16 cellular contexts compared by ENCODE assay signal in genomic region chr2:218857371-218858137, GRCh38. TPM values are rescaled to one million over a fixed set of nuclear protein-coding genes. Genes with fewer than 3 reads are reported as not detected.
A peak's percentile ranks its signal among the peaks of the same experiment; 100 is the strongest.
DNase-seq lines count a peak whose midpoint lies in the region; ATAC-seq and TF ChIP-seq lines count a peak whose summit lies in the region.
"Had no signal": no experiment of that assay in that cellular context is flagged by ENCODE, and none has a peak within 500 bp of the region (broad histone marks: within the 10 kb centered on the region; RNA-seq: fewer than 3 reads in every experiment).

No MANE protein-coding gene starts in this region.

- no peak overlapping the region for H2BK120ac ChIP-seq in H9 (ENCODE audit: low read depth, low read length, poor library complexity, severe bottlenecking)

- H3K4me3 Mint-ChIP-seq in neural crest cell = peak overlapping the region; percentile 64
- peak overlapping the region in 1 of 2 experiments; percentile 85; a peak in 2 of 5 replicates for H3K4me3 Mint-ChIP-seq in H9

- no peak overlapping the region for H4K8ac ChIP-seq in H9 (replicated peaks; ENCODE audit: insufficient read length, low read depth, low read length)

- H3K18ac ChIP-seq in H9 (ENCODE audit: insufficient read length, low read depth, low read length) = no peak overlapping the region

- H3K4me1 ChIP-seq in A673 (ENCODE audit: insufficient read depth, low read length, poor library complexity, severe bottlenecking) = peaks cover 12% of the 10 kb centered on the region
- H3K4me1 ChIP-seq in Panc1 (ENCODE audit: control insufficient read depth, insufficient read depth, low read length) = peaks cover 21% of the 10 kb centered on the region
- peaks cover 2% of the 10 kb centered on the region for H3K4me1 ChIP-seq in H9 (ENCODE audit: insufficient read depth, low read length)
- H3K4me1 ChIP-seq in ascending aorta = peaks cover 0 to 14% of the 10 kb centered on the region in 2 donors

- H3K23ac ChIP-seq in H9 (ENCODE audit: insufficient read length, low read depth, low read length) = no peak overlapping the region

- no peak overlapping the region for H2BK15ac ChIP-seq in H9 (ENCODE audit: low read depth, low read length)

- CTCF ChIA-PET in A673 (lab: Charles Lee) = interaction anchor here (0.6 to 1.3 kb wide), 2 partner anchors 19 to 198 kb away, joined by 5 to 7 read pairs; partner anchors contain the start of genes BCS1L and ZNF142
- CTCF ChIA-PET in Panc1 (lab: Charles Lee) = interaction anchor here (0.6 to 1.2 kb wide), 4 partner anchors 10 to 229 kb away, joined by 3 to 6 read pairs (median 4); no protein-coding TSS in a partner anchor

- H3K27me3 Mint-ChIP-seq in neural crest cell (ENCODE audit: low read depth) (peaks cover 94% of the 10 kb centered on the region), H9 (ENCODE audit: low read depth) (peaks cover 98% of the 10 kb centered on the region)

- no peak overlapping the region for H3K4ac ChIP-seq in H9 (ENCODE audit: low read depth, low read length)

- intact Hi-C loops in A673 (cut with micrococcal nuclease; ENCODE audit: unreplicated experiment) (loop anchor here (10.0 kb wide), 2 partner anchors 297 to 437 kb away; no protein-coding TSS in a partner anchor), Panc1 (cut with micrococcal nuclease; ENCODE audit: unreplicated experiment) (loop anchor here (10.0 kb wide), 1 partner anchor 297 kb away; no protein-coding TSS in a partner anchor), ascending aorta (cut with DNase I) (no loop called here)

- H3K14ac ChIP-seq in H9 (ENCODE audit: insufficient read depth, low read length) = no peak overlapping the region

- H4K91ac ChIP-seq in H9 (ENCODE audit: insufficient read length, low read depth, low read length) = no peak overlapping the region

- H3K4me2 ChIP-seq in H9 (ENCODE audit: insufficient read depth, insufficient read length, low read length) = no peak overlapping the region
- H3K4me2 ChIP-seq: KMS-11 had no signal

- H3K4me3 ChIP-seq in A673 (ENCODE audit: low read depth, low read length, poor library complexity, severe bottlenecking) (no peak overlapping the region), Panc1 (ENCODE audit: low read depth in 2 of 2, low read length in 2 of 2) (no peak overlapping the region), ascending aorta (no peak overlapping the region)
- H3K4me3 ChIP-seq: gastrocnemius medialis had no signal

- in situ Hi-C loops in Panc1 (cut with HindIII; ENCODE audit: low pct_unique_long_range_greater_than_20kb, low sequenced_read_pairs) = no loop called here

- H2AK5ac ChIP-seq in H9 (ENCODE audit: insufficient read length, low read length) = no peak overlapping the region

- ATAC-seq in Panc1 = peak; percentile 42; the same call in 1 of the 2 replicates
- ATAC-seq: gastrocnemius medialis had no signal

- TF ChIP-seq CTCF in A673 (conservative IDR thresholded peaks at IDR 0.05; ENCODE audit: low read depth, low read length) = no peak
- TF ChIP-seq CTCF in Panc1 (IDR thresholded peaks at IDR 0.05) = no peak
- TF ChIP-seq CTCF in neural crest cell (conservative IDR thresholded peaks at IDR 0.05) = no peak
- TF ChIP-seq CTCF in H9 (conservative IDR thresholded peaks at IDR 0.05) = no peak
- TF ChIP-seq CTCF in ascending aorta (IDR thresholded peaks at IDR 0.05) = no peak

- no peak overlapping the region for H2BK12ac ChIP-seq in H9 (ENCODE audit: insufficient read length, low read depth, low read length)

- no peaks in the 10 kb centered on the region for H3K79me2 ChIP-seq in H9 (ENCODE audit: insufficient read depth, low read length)

- WGBS in H9 (ENCODE audit: extremely low coverage, insufficient read length, low lambda C conversion rate) = no CpG with 5 or more reads among the region's 10 CpGs

- peak; percentile 61 for DNase-seq in A673 (ENCODE audit: low spot score)
- peak; percentile 32 for DNase-seq in EH (ENCODE audit: low read depth)
- DNase-seq in Panc1 (ENCODE audit: low read depth, low spot score) = no peak
- DNase-seq in neural crest cell (ENCODE audit: low read depth, low spot score) = no peak
- no peak for DNase-seq in HPDE6-E6E7 (ENCODE audit: extremely low spot score)
- DNase-seq in H9 = no peak
- DNase-seq in ascending aorta (ENCODE audit: low spot score in 2 of 2) = no peak
- DNase-seq in activated T-cell treated with anti-CD3 and anti-CD28 coated beads, Interleukin-2, amount 50 U/mL, for 48 hours = no peak
- DNase-seq: activated gamma-delta T cell, erythroblast, gastrocnemius medialis, midbrain, NCI-H748 treated with DMSO at 0.1 percent for 48 hours, OCI-M1 had no signal

- H3K4me1 Mint-ChIP-seq in neural crest cell (peaks cover 10% of the 10 kb centered on the region), H9 (peaks cover 39 to 67% of the 10 kb centered on the region in 2 experiments)

- no peaks in the 10 kb centered on the region for H3K9me3 Mint-ChIP-seq in neural crest cell
- peaks cover 0 to 3% of the 10 kb centered on the region in 2 experiments; a peak in 1 of 5 replicates for H3K9me3 Mint-ChIP-seq in H9

- no peak overlapping the region for H2BK20ac ChIP-seq in H9 (ENCODE audit: low read depth, low read length, poor library complexity, severe bottlenecking)

- H3K27me3 ChIP-seq in A673 (replicated peaks; ENCODE audit: insufficient read depth, low read depth, low read length, poor library complexity) (peaks cover 23% of the 10 kb centered on the region), Panc1 (ENCODE audit: control insufficient read depth, insufficient read depth, low read length) (peaks cover 10% of the 10 kb centered on the region), H9 (ENCODE audit: insufficient read depth, low read length) (peaks cover 84% of the 10 kb centered on the region), ascending aorta (peaks cover 28% of the 10 kb centered on the region)

- H3K27ac ChIP-seq in A673 (ENCODE audit: low read depth, low read length, poor library complexity, severe bottlenecking) = no peak overlapping the region
- H3K27ac ChIP-seq in Panc1 (ENCODE audit: low read length) = no peak overlapping the region
- no peak overlapping the region for H3K27ac ChIP-seq in H9 (ENCODE audit: insufficient read length, low read depth, low read length)
- H3K27ac ChIP-seq in ascending aorta = no peak overlapping the region
- H3K27ac ChIP-seq: gastrocnemius medialis, KMS-11, neutrophil had no signal

- H4K5ac ChIP-seq in H9 (ENCODE audit: insufficient read length, low read depth, low read length) = no peak overlapping the region

- H3K27ac Mint-ChIP-seq in neural crest cell (ENCODE audit: unreplicated experiment) (no peak overlapping the region), H9 (no peak overlapping the region; a peak in 1 of 7 replicates)

- H3K56ac ChIP-seq in H9 (ENCODE audit: insufficient read length, low read depth, low read length) = no peak overlapping the region

- H3K23me2 ChIP-seq in H9 (ENCODE audit: insufficient read length, low read depth, low read length, poor library complexity, severe bottlenecking) = peaks cover 3% of the 10 kb centered on the region

- POLR2A ChIA-PET in A673 (lab: Charles Lee; ENCODE audit: low non-redundant PET) (no interaction called here), Panc1 (lab: Charles Lee) (no interaction called here)

- no peak overlapping the region for H3T11ph ChIP-seq in H9 (ENCODE audit: low read length)

- H3K9ac ChIP-seq in H9 (ENCODE audit: extremely low read depth, insufficient read length, low read length) = no peak overlapping the region
- H3K9ac ChIP-seq: KMS-11 had no signal

- no TSS peak for BruUV-seq in A673 (replicated peaks; lab: Mats Ljungman, UMichigan)
- no TSS peak for BruUV-seq in Panc1 (replicated peaks; lab: Mats Ljungman, UMichigan)

- H3K79me1 ChIP-seq in H9 (ENCODE audit: insufficient read depth, low read depth, low read length, poor library complexity, severe bottlenecking) = no peaks in the 10 kb centered on the region

- H3K9me3 ChIP-seq in A673 (ENCODE audit: low read depth, low read length, poor library complexity, severe bottlenecking) (no peaks in the 10 kb centered on the region), Panc1 (ENCODE audit: control insufficient read depth, insufficient read depth, low read depth, low read length) (no peaks in the 10 kb centered on the region), H9 (ENCODE audit: control insufficient read depth, low read depth, low read length) (no peaks in the 10 kb centered on the region), ascending aorta (no peaks in the 10 kb centered on the region)
- H3K9me3 ChIP-seq: gastrocnemius medialis, neutrophil had no signal

- H4K20me1 ChIP-seq in H9 (ENCODE audit: control insufficient read depth, insufficient read depth, insufficient read length) = no peaks in the 10 kb centered on the region

- no peaks in the 10 kb centered on the region for H3K36me3 ChIP-seq in A673 (ENCODE audit: insufficient read depth, low read length, poor library complexity, severe bottlenecking)
- no peaks in the 10 kb centered on the region for H3K36me3 ChIP-seq in Panc1 (ENCODE audit: control insufficient read depth, insufficient read depth, low read length)
- no peaks in the 10 kb centered on the region for H3K36me3 ChIP-seq in ascending aorta
- H3K36me3 ChIP-seq: gastrocnemius medialis, neutrophil had no signal

- H3K36me3 Mint-ChIP-seq in neural crest cell (ENCODE audit: low read depth) = no peaks in the 10 kb centered on the region
- H3K36me3 Mint-ChIP-seq in H9 (ENCODE audit: insufficient read depth in 1 of 3, low read depth in 3 of 3) = no peaks in the 10 kb centered on the region

- H2BK5ac ChIP-seq in H9 (ENCODE audit: insufficient read length, low read length) = no peak overlapping the region

- H2AFZ ChIP-seq in H9 (ENCODE audit: low read length) = no peak overlapping the region

RNA-seq across cellular contexts. Expression of gene WNT6, which starts 2.1 kb away (rescaled TPM):
- total RNA-seq in A673 (2021) = not detected in 2 replicates
- total RNA-seq in Panc1 (2021; ENCODE audit: unreplicated experiment) = 8.1 TPM
- 3.9 TPM for polyA plus RNA-seq in Panc1 (2012; ENCODE audit: insufficient read length)
- not detected in 2 replicates for total RNA-seq in neural crest cell
- total RNA-seq in H9 (2021) = not detected in 2 replicates
- total RNA-seq in ascending aorta = 1.2 TPM

RNA-seq across cellular contexts. Expression of gene WNT10A, which starts 23.1 kb away (rescaled TPM):
- total RNA-seq in A673 (2021) (0.47 and 0.81 TPM in 2 replicates), Panc1 (2021; ENCODE audit: unreplicated experiment) (9.2 TPM), neural crest cell (not detected in 2 replicates), H9 (2021) (not detected in 2 replicates), ascending aorta (not detected)
- 8.6 TPM for polyA plus RNA-seq in Panc1 (2012; ENCODE audit: insufficient read length)
- total RNA-seq: gastrocnemius medialis had no signal

RNA-seq across cellular contexts. Expression of gene PRKAG3, which starts 26.0 kb away (rescaled TPM):
- total RNA-seq in A673 (2021) (not detected in 2 replicates), Panc1 (2021; ENCODE audit: unreplicated experiment) (not detected), neural crest cell (not detected in 2 replicates), H9 (2021) (not detected in 2 replicates), ascending aorta (not detected)
- polyA plus RNA-seq in Panc1 (2012; ENCODE audit: insufficient read length) = not detected

Comparison
In these comparisons a context has a peak if more than half of its experiments do, and no peak if none do; other contexts are left out.
1. DNase-seq: peak in A673 (single experiment) and EH (single experiment); none in Panc1 (single experiment), neural crest cell (single experiment), HPDE6-E6E7 (single experiment), H9 (single experiment), ascending aorta (0 of 2) and activated T-cell treated with anti-CD3 and anti-CD28 coated beads, Interleukin-2, amount 50 U/mL, for 48 hours (0 of 2).